Comparison of ENCODE assay signal across 23 cellular contexts in genomic region chr3:4522962-4523361, GRCh38. TPM values are rescaled to one million over a fixed set of nuclear protein-coding genes. Genes with fewer than 3 reads are reported as not detected.
DNase-seq lines count a peak whose midpoint lies in the region; ATAC-seq and TF ChIP-seq lines count a peak whose summit lies in the region.
"Had no signal": no experiment of that assay in that cellular context is flagged by ENCODE, and none has a peak within 500 bp of the region (broad histone marks: within the 10 kb centered on the region; RNA-seq: fewer than 3 reads in every experiment).

No MANE protein-coding gene starts in this region.

- intact Hi-C loops in Right ventricle myocardium inferior (cut with DNase I) (no loop called here), cardiac septum (cut with DNase I) (no loop called here), left ventricle myocardium superior (cut with micrococcal nuclease) (no loop called here)

- ATAC-seq in Right ventricle myocardium inferior, result peak; percentile 51
- peak; percentile 75 for ATAC-seq in left ventricle myocardium superior
- no peak for ATAC-seq in thoracic aorta (ENCODE audit: insufficient number of reproducible peaks, low FRiP score, low read depth)

- H3K27ac ChIP-seq in cingulate gyrus (ENCODE audit: low read depth, low read length), result peak overlapping the region; percentile 14
- H3K27ac ChIP-seq in thoracic aorta, result peak overlapping the region; percentile 1 to 29
- no peak overlapping the region for H3K27ac ChIP-seq in tibial nerve
- H3K27ac ChIP-seq: GM23248, PC-9 had no signal

- 82 to 95% methylated on average over 7 of the region's 7 CpGs for WGBS in tibial nerve, 2 donors

- H3K36me3 ChIP-seq in thoracic aorta, result no peaks in the 10 kb centered on the region
- no peaks in the 10 kb centered on the region for H3K36me3 ChIP-seq in tibial nerve

- no peak overlapping the region for H3K4me3 ChIP-seq in thoracic aorta
- H3K4me3 ChIP-seq in tibial nerve, result no peak overlapping the region
- H3K4me3 ChIP-seq: GM23248, K562, PC-9 had no signal

- H3K27me3 ChIP-seq in thoracic aorta (replicated peaks; ENCODE audit: insufficient read depth), result no peaks in the 10 kb centered on the region
- H3K27me3 ChIP-seq in tibial nerve, result no peaks in the 10 kb centered on the region

- no peak for TF ChIP-seq EP300 in tibial nerve (IDR thresholded peaks at IDR 0.05)

- H3K9me3 ChIP-seq in thoracic aorta (no peaks in the 10 kb centered on the region), tibial nerve (no peaks in the 10 kb centered on the region)

- no peak for DNase-seq in Right ventricle myocardium inferior (ENCODE audit: missing footprints)
- DNase-seq in cardiac septum (ENCODE audit: low spot score), result no peak
- DNase-seq in left ventricle myocardium superior, result no peak
- no peak for DNase-seq in thoracic aorta (ENCODE audit: low spot score)
- DNase-seq in AG08395 (ENCODE audit: low spot score), result no peak
- DNase-seq in tibial nerve (ENCODE audit: low spot score in 2 of 2), result no peak
- DNase-seq in D341Med (ENCODE audit: low spot score), result no peak
- DNase-seq: 8988T, ACHN, Calu3, GM23248, H7, Kasumi-1, NCI-H1092 treated with DMSO at 0.1 percent for 48 hours, NCI-H1436 treated with DMSO at 0.1 percent for 48 hours, NCI-H1930, NCI-H2107, NCI-H524, NCI-H774, PC-9, SHP77 had no signal

- no peak for TF ChIP-seq POLR2A in tibial nerve (IDR thresholded peaks at IDR 0.05)

- no peak for TF ChIP-seq CTCF in thoracic aorta (IDR thresholded peaks at IDR 0.05)
- TF ChIP-seq CTCF in tibial nerve (IDR thresholded peaks at IDR 0.05), result no peak

- H3K4me1 ChIP-seq in thoracic aorta (ENCODE audit: control insufficient read depth in 1 of 2, low read depth in 2 of 2), result peaks cover 41 to 63% of the 10 kb centered on the region in 2 donors
- H3K4me1 ChIP-seq in tibial nerve, result peaks cover 0 to 13% (median 3%) of the 10 kb centered on the region in 4 donors

RNA-seq across cellular contexts. Expression of gene ITPR1, which starts 29.8 kb away (rescaled TPM):
- total RNA-seq in Right ventricle myocardium inferior (22.4 TPM), cardiac septum (19.5 TPM), left ventricle myocardium superior (16.6 TPM), thoracic aorta (100 to 1,000 TPM; 254 to 283 TPM), tibial nerve (10 to 100 TPM; 56.1 to 71.2 (median 61.9) TPM)

RNA-seq across cellular contexts. Expression of gene SUMF1, which starts 55.9 kb away (rescaled TPM):
- 8.4 TPM for total RNA-seq in Right ventricle myocardium inferior
- total RNA-seq in cardiac septum, result 10.4 TPM
- total RNA-seq in left ventricle myocardium superior, result 6.8 TPM
- total RNA-seq in thoracic aorta, result 10 to 100 TPM; 35.0 to 63.5 TPM
- 10 to 100 TPM; 49.2 to 70.6 (median 63.8) TPM for total RNA-seq in tibial nerve

Comparison
In these comparisons a context has a peak if more than half of its experiments do, and no peak if none do; other contexts are left out.
1. H3K27ac ChIP-seq: peak in cingulate gyrus (single experiment) and thoracic aorta (2 of 2); none in tibial nerve (0 of 4).